8 cellular contexts compared by ENCODE assay signal in genomic region chr6:30723159-30723842, GRCh38. TPM values are rescaled to one million over a fixed set of nuclear protein-coding genes. Genes with fewer than 3 reads are reported as not detected.
DNase-seq lines count a peak whose midpoint lies in the region; ATAC-seq and TF ChIP-seq lines count a peak whose summit lies in the region.
"Not testable (repeated sequence)": the region's sequence is repeated elsewhere in the genome, so short reads cannot be mapped to it uniquely, and the experiment has no call there.

No MANE protein-coding gene starts in this region.

- H3K27ac Mint-ChIP-seq in activated T-cell treated with anti-CD3 and anti-CD28 coated beads, Interleukin-2, amount 50 U/mL, for 24 hours = peak overlapping the region; percentile 98
- peak overlapping the region; percentile 54 to 99 (median 83) for H3K27ac Mint-ChIP-seq in nephron
- peak overlapping the region; percentile 93 for H3K27ac Mint-ChIP-seq in stimulated activated naive B cell treated with anti-CD40 and anti-IgM and Interleukin-4, amounts not matched to agents 10 μg/mL and 1 μg/mL and 100 μg/mL, for 72 hours

- intact Hi-C loops in mammary epithelial cell (cut with micrococcal nuclease) = loop anchor here (2.0 kb wide), 3 partner anchors 76 to 240 kb away; partner anchors contain the start of gene C6orf136
- intact Hi-C loops in cardiac septum (cut with DNase I) = loop anchor here (5.0 to 10.0 kb wide), 2 partner anchors 151 to 362 kb away; partner anchors contain the start of gene ABCF1

- H3K4me1 ChIP-seq in BE2C; HEK293 (ENCODE audit: control insufficient read depth, insufficient read depth, low read length): not testable (repeated sequence)
- H3K4me1 ChIP-seq in mammary epithelial cell (ENCODE audit: insufficient read depth, low read length) = peaks cover 30% of the 10 kb centered on the region

- H3K27me3 ChIP-seq in BE2C; mammary epithelial cell (ENCODE audit: insufficient read depth, low read length): not testable (repeated sequence)

- H3K4me1 Mint-ChIP-seq in activated T-cell treated with anti-CD3 and anti-CD28 coated beads, Interleukin-2, amount 50 U/mL, for 24 hours (ENCODE audit: low read depth) = peaks cover 53% of the 10 kb centered on the region
- H3K4me1 Mint-ChIP-seq in nephron = peaks cover 47% of the 10 kb centered on the region
- peaks cover 29 to 55% of the 10 kb centered on the region in 2 donors for H3K4me1 Mint-ChIP-seq in stimulated activated naive B cell treated with anti-CD40 and anti-IgM and Interleukin-4, amounts not matched to agents 10 μg/mL and 1 μg/mL and 100 μg/mL, for 72 hours

- peak overlapping the region; percentile 57 for H3K9ac ChIP-seq in mammary epithelial cell (ENCODE audit: insufficient read depth, low read length)

- not testable (repeated sequence) for H3K9me3 Mint-ChIP-seq in activated T-cell treated with anti-CD3 and anti-CD28 coated beads, Interleukin-2, amount 50 U/mL, for 24 hours; nephron; stimulated activated naive B cell treated with anti-CD40 and anti-IgM and Interleukin-4, amounts not matched to agents 10 μg/mL and 1 μg/mL and 100 μg/mL, for 72 hours

- dilution Hi-C loops in mammary epithelial cell (cut with HindIII; ENCODE audit: low sequenced_read_pairs) = not testable (repeated sequence)

- H3K36me3 ChIP-seq in BE2C (peaks cover 68% of the 10 kb centered on the region), HEK293 (ENCODE audit: control insufficient read depth in 2 of 2, insufficient read depth in 1 of 2, low read length in 2 of 2) (peaks cover 15 to 56% of the 10 kb centered on the region in 2 experiments), mammary epithelial cell (ENCODE audit: insufficient read depth, low read length) (peaks cover 27% of the 10 kb centered on the region)

- BruUV-seq in mammary epithelial cell (replicated peaks; lab: Mats Ljungman, UMichigan) = not testable (repeated sequence)

- 26% methylated on average over 12 of the region's 16 CpGs for WGBS in mammary epithelial cell (ENCODE audit: low coverage, missing lambda C conversion rate)

- H3K27me3 Mint-ChIP-seq in activated T-cell treated with anti-CD3 and anti-CD28 coated beads, Interleukin-2, amount 50 U/mL, for 24 hours; nephron (ENCODE audit: low read depth); stimulated activated naive B cell treated with anti-CD40 and anti-IgM and Interleukin-4, amounts not matched to agents 10 μg/mL and 1 μg/mL and 100 μg/mL, for 72 hours: not testable (repeated sequence)

- peaks cover 91% of the 10 kb centered on the region for H3K36me3 Mint-ChIP-seq in activated T-cell treated with anti-CD3 and anti-CD28 coated beads, Interleukin-2, amount 50 U/mL, for 24 hours (ENCODE audit: low read depth)
- peaks cover 59% of the 10 kb centered on the region for H3K36me3 Mint-ChIP-seq in nephron (ENCODE audit: low read depth)
- H3K36me3 Mint-ChIP-seq in stimulated activated naive B cell treated with anti-CD40 and anti-IgM and Interleukin-4, amounts not matched to agents 10 μg/mL and 1 μg/mL and 100 μg/mL, for 72 hours = peaks cover 42 to 58% of the 10 kb centered on the region in 2 donors

- H3K79me2 ChIP-seq in mammary epithelial cell (ENCODE audit: insufficient read depth, low read length) = peaks cover 68% of the 10 kb centered on the region

- peak overlapping the region; percentile 99 for H3K4me3 Mint-ChIP-seq in activated T-cell treated with anti-CD3 and anti-CD28 coated beads, Interleukin-2, amount 50 U/mL, for 24 hours
- H3K4me3 Mint-ChIP-seq in nephron = peak overlapping the region; percentile 99
- peak overlapping the region; percentile 86 to 95 for H3K4me3 Mint-ChIP-seq in stimulated activated naive B cell treated with anti-CD40 and anti-IgM and Interleukin-4, amounts not matched to agents 10 μg/mL and 1 μg/mL and 100 μg/mL, for 72 hours

- H4K20me1 ChIP-seq in mammary epithelial cell (ENCODE audit: insufficient read depth, low read length) = not testable (repeated sequence)

- not testable (repeated sequence) for ATAC-seq in stimulated activated naive B cell treated with anti-CD40 and anti-IgM and Interleukin-4, amounts not matched to agents 10 μg/mL and 1 μg/mL and 100 μg/mL, for 72 hours (replicated peaks)

- H3K4me3 ChIP-seq in BE2C (ENCODE audit: low read depth, low read length) (peak overlapping the region; percentile 96), mammary epithelial cell (replicated peaks in 1 of 3; ENCODE audit: insufficient read depth in 1 of 3, low read depth in 2 of 3, low read length in 3 of 3) (peak overlapping the region in 2 of 3 experiments; percentile 1 to 99)
- not testable (repeated sequence) for H3K4me3 ChIP-seq in HEK293 (ENCODE audit: low read depth, low read length)

- not testable (repeated sequence) for DNase-seq in BE2C; RWPE1 (ENCODE audit: low spot score); activated T-cell treated with anti-CD3 and anti-CD28 coated beads, Interleukin-2, amount 50 U/mL, for 24 hours; mammary epithelial cell; stimulated activated naive B cell treated with anti-CD40 and anti-IgM and Interleukin-4, amounts not matched to agents 10 μg/mL and 1 μg/mL and 100 μg/mL, for 72 hours
- DNase-seq in cardiac septum (ENCODE audit: low spot score) = peak; percentile 26

- not testable (repeated sequence) for H2AFZ ChIP-seq in mammary epithelial cell (ENCODE audit: low read depth, low read length)

- in situ Hi-C loops in mammary epithelial cell (cut with MboI; ENCODE audit: low sequenced_read_pairs in 2 of 2) = loop anchor here (5.0 kb wide), 1 partner anchor 41 kb away; no protein-coding TSS in a partner anchor

- TF ChIP-seq CTCF in BE2C (IDR thresholded peaks at IDR 0.05; ENCODE audit: low read depth, low read length); HEK293 (tag by site-specific recombination; IDR thresholded peaks at IDR 0.05); RWPE1 (conservative IDR thresholded peaks at IDR 0.05; ENCODE audit: low read depth); mammary epithelial cell (conservative IDR thresholded peaks at IDR 0.05 in 1 of 2, IDR thresholded peaks at IDR 0.05 in 1 of 2; ENCODE audit: extremely low read depth in 1 of 2, insufficient read depth in 1 of 2, low read depth in 1 of 2, low read length in 2 of 2); nephron (IDR thresholded peaks at IDR 0.05; ENCODE audit: unreplicated experiment in 3 of 3): not testable (repeated sequence)

- CTCF ChIA-PET in HEK293 (lab: Yijun Ruan, JAX) = interaction anchor here (0.5 to 18.7 kb wide), 43 partner anchors 9 to 364 kb away, joined by 3 to 692 read pairs (median 5); partner anchors contain the start of genes DHX16, NRM and VARS2
- CTCF ChIA-PET in RWPE1 (lab: Yijun Ruan, JAX) = interaction anchor here (0.6 to 3.3 kb wide), 12 partner anchors 7 to 186 kb away, joined by 3 to 31 read pairs (median 4); no protein-coding TSS in a partner anchor
- CTCF ChIA-PET in mammary epithelial cell (lab: Charles Lee; ENCODE audit: low non-redundant PET) = interaction anchor here (0.5 to 0.6 kb wide), 3 partner anchors 27 to 126 kb away, joined by 4 to 8 read pairs (median 4); no protein-coding TSS in a partner anchor

- POLR2A ChIA-PET in HEK293 (lab: Yijun Ruan, JAX) = interaction anchor here (0.7 to 10.1 kb wide), 10 partner anchors 7 to 126 kb away, joined by 3 to 235 read pairs (median 7); partner anchors contain the start of gene NRM
- POLR2A ChIA-PET in RWPE1 (lab: Yijun Ruan, JAX; ENCODE audit: low non-redundant PET) = not testable (repeated sequence)

- not testable (repeated sequence) for H3K9me3 ChIP-seq in BE2C; HEK293 (ENCODE audit: control insufficient read depth, insufficient read depth, low read depth, low read length); mammary epithelial cell (replicated peaks; ENCODE audit: insufficient read depth, low read length)

- H3K4me2 ChIP-seq in mammary epithelial cell (ENCODE audit: insufficient read depth, low read depth, low read length) = peak overlapping the region; percentile 87

- H3K27ac ChIP-seq in HEK293 (ENCODE audit: extremely low read depth, low read depth, low read length) (peak overlapping the region; percentile 93), RWPE1 (peak overlapping the region; percentile 71)
- H3K27ac ChIP-seq in mammary epithelial cell (ENCODE audit: insufficient read depth, low read depth, low read length) = not testable (repeated sequence)

RNA-seq across cellular contexts. Expression of gene TUBB, which starts 3.1 kb away (rescaled TPM):
- polyA plus RNA-seq in BE2C (2012; ENCODE audit: insufficient read depth, insufficient read length, low read depth) = 764 TPM
- total RNA-seq in mammary epithelial cell (100 to 1,000 TPM; 400 to 787 TPM), cardiac septum (215 TPM)
- polyA plus RNA-seq in mammary epithelial cell = 1,634 TPM
- polyA minus RNA-seq in mammary epithelial cell = 1,336 TPM

RNA-seq across cellular contexts. Expression of gene MDC1, which starts 6.2 kb away (rescaled TPM):
- 41.4 TPM for polyA plus RNA-seq in BE2C (2012; ENCODE audit: insufficient read depth, insufficient read length, low read depth)
- total RNA-seq in mammary epithelial cell (10 to 100 TPM; 12.8 to 36.7 TPM), cardiac septum (23.1 TPM)
- polyA plus RNA-seq in mammary epithelial cell = 10.7 TPM
- 62.3 TPM for polyA minus RNA-seq in mammary epithelial cell

RNA-seq across cellular contexts. Expression of gene FLOT1, which starts 19.2 kb away (rescaled TPM):
- polyA plus RNA-seq in BE2C (2012; ENCODE audit: insufficient read depth, insufficient read length, low read depth) = 190 TPM
- 10 to 100 TPM; 53.9 to 57.5 TPM for total RNA-seq in mammary epithelial cell
- 63.7 TPM for polyA plus RNA-seq in mammary epithelial cell
- 47.4 TPM for polyA minus RNA-seq in mammary epithelial cell
- 251 TPM for total RNA-seq in cardiac septum

RNA-seq across cellular contexts. Expression of gene IER3, which starts 21.0 kb away (rescaled TPM):
- 6.2 TPM for polyA plus RNA-seq in BE2C (2012; ENCODE audit: insufficient read depth, insufficient read length, low read depth)
- 100 to 1,000 TPM in 1 of 2 donors, 10 to 100 TPM in 1; 68.8 to 390 TPM for total RNA-seq in mammary epithelial cell
- polyA plus RNA-seq in mammary epithelial cell = 121 TPM
- polyA minus RNA-seq in mammary epithelial cell = 81.4 TPM
- 285 TPM for total RNA-seq in cardiac septum

RNA-seq across cellular contexts. Expression of gene NRM, which starts 32.5 kb away (rescaled TPM):
- polyA plus RNA-seq in BE2C (2012; ENCODE audit: insufficient read depth, insufficient read length, low read depth) = 58.5 TPM
- total RNA-seq in mammary epithelial cell (10 to 100 TPM in 1 of 2 donors, 1 to 10 TPM in 1; 2.3 to 13.2 TPM), cardiac septum (4.3 TPM)
- 26.2 TPM for polyA plus RNA-seq in mammary epithelial cell
- polyA minus RNA-seq in mammary epithelial cell = 25.5 TPM
